7 cellular contexts compared by ENCODE assay signal in genomic region chr3:174440741-174441587, GRCh38.
DNase-seq lines count a peak whose midpoint lies in the region; ATAC-seq lines count a peak whose summit lies in the region.

No MANE protein-coding gene starts in this region.

- peak overlapping the region; percentile 83 for H3K27ac ChIP-seq in caudate nucleus (ENCODE audit: low read depth, low read length)
- peak overlapping the region; percentile 87 to 99 (median 96) for H3K27ac ChIP-seq in skin epidermis

- ATAC-seq in GM18499 (IDR thresholded peaks at IDR 0.05; ENCODE audit: insufficient read depth, unreplicated experiment) (peak; percentile 47), HG02870 (IDR thresholded peaks at IDR 0.05; ENCODE audit: unreplicated experiment) (peak; percentile 75)

- DNase-seq in NCI-H1436 treated with DMSO at 0.1 percent for 48 hours (lab: John Stamatoyannopoulos, UW) (peak; percentile 37), T1000 (lab: John Stamatoyannopoulos, UW) (peak; percentile 92), caudate nucleus (lab: John Stamatoyannopoulos, UW) (peak in 60 of 61 donors; percentile 5 to 94 (median 79)), inferior parietal cortex (ENCODE audit: extremely low spot score) (peak; percentile 77)

- peak overlapping the region; percentile 58 to 73 (median 66) for H3K4me3 ChIP-seq in skin epidermis

Comparison
In these comparisons a context has a peak if more than half of its experiments do, and no peak if none do; other contexts are left out.
1. Peak in every context shown above with its lines: DNase-seq, ATAC-seq, H3K4me3 ChIP-seq and H3K27ac ChIP-seq.
2. DNase-seq: peak in every context shown above with its lines; median percentile 92 in T1000; 79 in caudate nucleus; 77 in inferior parietal cortex; 37 in NCI-H1436 treated with DMSO at 0.1 percent for 48 hours.